In genomic region chr14:62130441-62130840, GRCh38 we compare ENCODE assay signal across 7 cellular contexts.
"Had no signal": no experiment of that assay in that cellular context is flagged by ENCODE, and none has a peak within 500 bp of the region (broad histone marks: within the 10 kb centered on the region; RNA-seq: fewer than 3 reads in every experiment).

No MANE protein-coding gene starts in this region.

- FAIRE-seq: G401.6, GM12891, GM12892, GM18507, GM19239 had no signal

- DNase-seq: GDM1, GF-D8 had no signal
